In the genomic region with DNA sequence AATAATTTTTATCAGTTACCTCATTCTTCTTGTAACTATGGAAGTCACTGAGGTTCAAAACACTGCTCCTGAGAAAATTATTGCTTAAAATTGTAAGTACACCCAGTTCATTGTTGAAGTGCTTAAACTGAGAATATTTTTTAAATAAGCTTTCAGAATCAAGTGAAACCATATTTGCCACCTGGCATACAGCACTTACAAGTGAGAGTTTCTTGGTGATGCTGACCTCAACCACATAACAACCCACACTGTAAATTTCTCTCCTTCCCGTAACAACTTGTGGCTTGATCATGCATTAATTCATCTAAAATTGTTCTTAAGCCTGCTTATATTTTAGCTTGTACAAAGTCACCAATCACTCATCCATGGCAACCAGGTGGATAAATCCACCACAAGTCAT, we compare ENCODE assay signal across 8 cellular contexts.
DNase-seq lines count a peak whose midpoint lies in the region; ATAC-seq, FAIRE-seq and TF ChIP-seq lines count a peak whose summit lies in the region.
"Had no signal": no experiment of that assay in that cellular context is flagged by ENCODE, and none has a peak within 500 bp of the region (broad histone marks: within the 10 kb centered on the region; RNA-seq: fewer than 3 reads in every experiment).

No MANE protein-coding gene starts in this region.

- peaks cover 4% of the 10 kb centered on the region for H3K4me1 ChIP-seq in rectal smooth muscle tissue (ENCODE audit: control insufficient read depth, insufficient read depth, low read length)

- ATAC-seq in GM18909 (IDR thresholded peaks at IDR 0.05; ENCODE audit: poor library complexity, unreplicated experiment): peak; percentile 77
- ATAC-seq in HG02588 (IDR thresholded peaks at IDR 0.05; ENCODE audit: unreplicated experiment): peak; percentile 57
- peak; percentile 59 for ATAC-seq in HG03457 (IDR thresholded peaks at IDR 0.05; ENCODE audit: unreplicated experiment)

- H3K4me3 ChIP-seq in rectal smooth muscle tissue (ENCODE audit: low read length): no peak overlapping the region

- DNase-seq in H54 (ENCODE audit: insufficient read length, low spot score) (no peak), globus pallidus (ENCODE audit: low spot score) (no peak)
- no peak for DNase-seq in stimulated activated naive CD4-positive, alpha-beta T cell (lab: John Stamatoyannopoulos, UW)
- DNase-seq: NCI-H748 treated with DMSO at 0.1 percent for 48 hours had no signal

- TF ChIP-seq POLR2A in H54 (IDR thresholded peaks at IDR 0.05; ENCODE audit: low read depth, low read length): no peak

- peak overlapping the region; percentile 4 for H3K27ac ChIP-seq in rectal smooth muscle tissue (ENCODE audit: low read depth, low read length)

- no peaks in the 10 kb centered on the region for H3K36me3 ChIP-seq in rectal smooth muscle tissue (ENCODE audit: control insufficient read depth, insufficient read depth, low read length)

- no peaks in the 10 kb centered on the region for H3K27me3 ChIP-seq in rectal smooth muscle tissue (ENCODE audit: control insufficient read depth, insufficient read depth, low read length)

- FAIRE-seq in H54 (lab: Jason Lieb, UNC): no peak

- no peak overlapping the region for H3K9ac ChIP-seq in rectal smooth muscle tissue (ENCODE audit: low read length)
